Comparison of ENCODE assay signal across 8 cellular contexts in genomic region chr16:29266612-29267011, GRCh38.
A peak's percentile ranks its signal among the peaks of the same experiment; 100 is the strongest.
DNase-seq lines count a peak whose midpoint lies in the region; ATAC-seq and TF ChIP-seq lines count a peak whose summit lies in the region.
"Not testable (repeated sequence)": the region's sequence is repeated elsewhere in the genome, so short reads cannot be mapped to it uniquely, and the experiment has no call there.

No MANE protein-coding gene starts in this region.

- intact Hi-C loops in HCT116 (cut with micrococcal nuclease); Panc1 (cut with micrococcal nuclease; ENCODE audit: unreplicated experiment); dendritic cell treated with granulocyte-macrophage colony-stimulating factor and Interleukin-4, amounts not matched to agents 40 ng/mL and 50 ng/mL, for 4 days (cut with micrococcal nuclease); right cardiac atrium (cut with DNase I); aorta (cut with DNase I): not testable (repeated sequence)

- H3K9me3 ChIP-seq in HCT116 (ENCODE audit: control insufficient read depth in 1 of 2, insufficient read depth in 1 of 2, low read depth in 1 of 2, low read length in 2 of 2); Panc1 (ENCODE audit: control insufficient read depth, insufficient read depth, low read depth, low read length); adipocyte (ENCODE audit: control insufficient read depth, low read length); right cardiac atrium (ENCODE audit: control insufficient read depth, low read length); osteoblast (ENCODE audit: low read depth, low read length); aorta (ENCODE audit: control insufficient read depth, low read length): not testable (repeated sequence)

- H2AFZ ChIP-seq in HCT116 (ENCODE audit: low read depth, low read length, poor library complexity, severe bottlenecking); osteoblast (ENCODE audit: low read length): not testable (repeated sequence)

- WGBS in right cardiac atrium = 29% methylated on average over 7 of the region's 7 CpGs
- 44 to 53% methylated on average over 6 to 7 of the region's 7 CpGs for WGBS in aorta, 2 donors

- H3K27ac Mint-ChIP-seq in dendritic cell treated with granulocyte-macrophage colony-stimulating factor and Interleukin-4, amounts not matched to agents 40 ng/mL and 50 ng/mL, for 4 days = peak overlapping the region; percentile 40

- ATAC-seq in HCT116 (peak; percentile 8; the same call in 1 of the 2 replicates), Panc1 (peak; percentile 17), right cardiac atrium (peak; percentile 17 to 52), aorta (ENCODE audit: low FRiP score) (peak; percentile 13)

- H3K36me3 ChIP-seq in HCT116 (ENCODE audit: control insufficient read depth in 1 of 2, insufficient read depth in 2 of 2, low read length in 2 of 2); Panc1 (ENCODE audit: control insufficient read depth, insufficient read depth, low read length); adipocyte (ENCODE audit: control insufficient read depth, insufficient read depth, low read length, severe bottlenecking); osteoblast (ENCODE audit: insufficient read depth, low read length); aorta (ENCODE audit: control insufficient read depth in 1 of 2, insufficient read depth in 2 of 2, low read length in 1 of 2): not testable (repeated sequence)

- CTCF ChIA-PET in HCT116 (lab: Charles Lee); Panc1 (lab: Charles Lee): not testable (repeated sequence)

- DNase-seq in COLO829 (ENCODE audit: low spot score) = peak; percentile 60
- not testable (repeated sequence) for DNase-seq in HCT116 (ENCODE audit: low read depth, low spot score); Panc1 (ENCODE audit: low read depth, low spot score); aorta
- peak; percentile 57 for DNase-seq in adipocyte (ENCODE audit: low read depth)
- DNase-seq in right cardiac atrium = peak in 1 of 3 donors; percentile 46
- DNase-seq in osteoblast (ENCODE audit: insufficient read length, low spot score, missing footprints) = peak; percentile 62

- in situ Hi-C loops in Panc1 (cut with HindIII; ENCODE audit: low pct_unique_long_range_greater_than_20kb, low sequenced_read_pairs) = not testable (repeated sequence)

- H3K27me3 ChIP-seq in HCT116 (ENCODE audit: insufficient read depth, low read length); Panc1 (ENCODE audit: control insufficient read depth, insufficient read depth, low read length); adipocyte (replicated peaks; ENCODE audit: control insufficient read depth, insufficient read depth, low read length); right cardiac atrium (ENCODE audit: control insufficient read depth, insufficient read depth); osteoblast (ENCODE audit: insufficient read depth, low read length); aorta (ENCODE audit: control insufficient read depth in 1 of 2, insufficient read depth in 2 of 2, low read length in 1 of 2): not testable (repeated sequence)

- not testable (repeated sequence) for TF ChIP-seq CTCF in HCT116 (IDR thresholded peaks at IDR 0.05 in 2 of 3, conservative IDR thresholded peaks at IDR 0.05 in 1 of 3; ENCODE audit: borderline replicate concordance in 1 of 3, insufficient read depth in 1 of 3, low read depth in 2 of 3, low read length in 2 of 3); Panc1 (IDR thresholded peaks at IDR 0.05); osteoblast (IDR thresholded peaks at IDR 0.05; ENCODE audit: extremely low read depth, low read depth, low read length)

- peaks cover 45% of the 10 kb centered on the region for H3K4me1 Mint-ChIP-seq in dendritic cell treated with granulocyte-macrophage colony-stimulating factor and Interleukin-4, amounts not matched to agents 40 ng/mL and 50 ng/mL, for 4 days (ENCODE audit: low read depth)

- H3K27ac ChIP-seq in HCT116 (ENCODE audit: low read depth, low read length) (0 out of 2 replicates have a peak overlapping the region, but pooled peaks have one; percentile 1), Panc1 (ENCODE audit: low read length) (peak overlapping the region; percentile 73), right cardiac atrium (ENCODE audit: low read length) (peak overlapping the region; percentile 54), osteoblast (ENCODE audit: low read depth, low read length) (peak overlapping the region; percentile 70)
- H3K27ac ChIP-seq in aorta (ENCODE audit: low read depth in 1 of 2, low read length in 2 of 2) = not testable (repeated sequence)

- H3K9ac ChIP-seq in HCT116 (ENCODE audit: low read length) = 0 out of 2 replicates have a peak overlapping the region, but pooled peaks have one; percentile 23
- H3K9ac ChIP-seq in adipocyte (ENCODE audit: low read length) = not testable (repeated sequence)

- BruUV-seq in HCT116 (replicated peaks; lab: Mats Ljungman, UMichigan); Panc1 (replicated peaks; lab: Mats Ljungman, UMichigan): not testable (repeated sequence)

- peak overlapping the region; percentile 58 for H3K4me2 ChIP-seq in HCT116 (ENCODE audit: low read length)
- not testable (repeated sequence) for H3K4me2 ChIP-seq in osteoblast (ENCODE audit: insufficient read depth, low read length)

- H3K9me3 Mint-ChIP-seq in dendritic cell treated with granulocyte-macrophage colony-stimulating factor and Interleukin-4, amounts not matched to agents 40 ng/mL and 50 ng/mL, for 4 days = peaks cover 11% of the 10 kb centered on the region

- not testable (repeated sequence) for TF ChIP-seq POLR2A in HCT116 (IDR thresholded peaks at IDR 0.05; ENCODE audit: borderline replicate concordance, extremely low read depth, insufficient read depth, insufficient read length)

- H3K79me2 ChIP-seq in HCT116 (ENCODE audit: insufficient read depth, low read length); osteoblast (ENCODE audit: insufficient read depth, low read length): not testable (repeated sequence)

- H3K9me2 ChIP-seq in HCT116 (ENCODE audit: insufficient read depth) = not testable (repeated sequence)

- POLR2A ChIA-PET in HCT116 (lab: Charles Lee); Panc1 (lab: Charles Lee): not testable (repeated sequence)

- H3K4me1 ChIP-seq in HCT116 (ENCODE audit: control insufficient read depth in 1 of 2, insufficient read depth in 2 of 2, low read length in 2 of 2) (peaks cover 20 to 71% of the 10 kb centered on the region in 2 experiments), Panc1 (ENCODE audit: control insufficient read depth, insufficient read depth, low read length) (peaks cover 22% of the 10 kb centered on the region), adipocyte (ENCODE audit: control insufficient read depth, insufficient read depth, low read length) (peaks cover 39% of the 10 kb centered on the region), osteoblast (ENCODE audit: insufficient read depth, low read length) (peaks cover 52% of the 10 kb centered on the region)
- H3K4me1 ChIP-seq in right cardiac atrium (ENCODE audit: control insufficient read depth, insufficient read depth, low read length); aorta (ENCODE audit: control insufficient read depth in 1 of 2, insufficient read depth in 2 of 2, low read length in 2 of 2): not testable (repeated sequence)

- not testable (repeated sequence) for H3K4me3 Mint-ChIP-seq in dendritic cell treated with granulocyte-macrophage colony-stimulating factor and Interleukin-4, amounts not matched to agents 40 ng/mL and 50 ng/mL, for 4 days

- H3K4me3 ChIP-seq in HCT116 (replicated peaks in 1 of 2; ENCODE audit: low read depth in 1 of 2, low read length in 2 of 2) = peak overlapping the region; percentile 9 to 33; a peak in 3 of 4 replicates
- not testable (repeated sequence) for H3K4me3 ChIP-seq in Panc1 (ENCODE audit: low read depth in 2 of 2, low read length in 2 of 2); adipocyte (ENCODE audit: low read length); right cardiac atrium (ENCODE audit: low read length); osteoblast (ENCODE audit: insufficient read depth, low read length); aorta (ENCODE audit: low read length in 2 of 2)

- not testable (repeated sequence) for H4K20me1 ChIP-seq in HCT116 (ENCODE audit: insufficient read depth); osteoblast (ENCODE audit: insufficient read depth, low read length)

- not testable (repeated sequence) for H3K36me3 Mint-ChIP-seq in dendritic cell treated with granulocyte-macrophage colony-stimulating factor and Interleukin-4, amounts not matched to agents 40 ng/mL and 50 ng/mL, for 4 days (ENCODE audit: low read depth)

- RAD21 ChIA-PET in HCT116 (lab: Charles Lee; ENCODE audit: low non-redundant PET in 1 of 2, low total read pairs in 2 of 2, uncharacterized antibody in 2 of 2, unreplicated experiment in 2 of 2) = not testable (repeated sequence)

- TF ChIP-seq RAD21 in HCT116 (IDR thresholded peaks at IDR 0.05; ENCODE audit: low read depth) = not testable (repeated sequence)

- H3K27me3 Mint-ChIP-seq in dendritic cell treated with granulocyte-macrophage colony-stimulating factor and Interleukin-4, amounts not matched to agents 40 ng/mL and 50 ng/mL, for 4 days = peaks cover 47% of the 10 kb centered on the region

TF ChIP-seq in HCT116, 20 proteins besides CTCF, POLR2A, EP300 and RAD21:
- TF ChIP-seq JUND (IDR thresholded peaks at IDR 0.05) (peak; percentile 44; the same call in 1 of the 2 replicates), FOSL1 (IDR thresholded peaks at IDR 0.05; ENCODE audit: low read depth) (peak; percentile 55), SP1 (IDR thresholded peaks at IDR 0.05; ENCODE audit: low read depth) (peak; percentile 50), EGR1 (IDR thresholded peaks at IDR 0.05; ENCODE audit: low read depth) (peak; percentile 72), MAX (IDR thresholded peaks at IDR 0.05) (peak; percentile 62)
